In the genomic region with DNA sequence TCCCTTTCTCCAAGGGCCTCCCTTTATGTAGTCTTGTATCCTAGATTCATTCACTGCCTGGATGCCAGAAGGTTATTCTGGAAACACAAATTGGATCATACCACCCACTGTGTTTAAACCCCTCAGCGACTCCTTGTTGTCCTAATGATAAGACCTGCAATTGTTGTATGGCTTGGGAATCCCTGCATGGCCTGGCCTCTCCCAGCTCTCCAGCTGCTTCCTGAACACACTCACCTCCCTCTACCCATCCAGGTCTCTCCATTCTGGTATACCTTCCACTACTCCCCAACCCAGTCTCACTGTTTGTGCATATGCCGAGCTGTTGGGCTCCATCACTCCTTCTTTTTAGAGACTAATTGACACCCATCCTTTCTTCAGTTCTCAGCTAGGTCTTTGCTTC, we compare ENCODE assay signal across 17 cellular contexts.
DNase-seq lines count a peak whose midpoint lies in the region; ATAC-seq and TF ChIP-seq lines count a peak whose summit lies in the region.
"Had no signal": no experiment of that assay in that cellular context is flagged by ENCODE, and none has a peak within 500 bp of the region (broad histone marks: within the 10 kb centered on the region; RNA-seq: fewer than 3 reads in every experiment).

No MANE protein-coding gene starts in this region.

- H3K4me1 ChIP-seq in endodermal cell (ENCODE audit: control insufficient read depth, insufficient read depth, low read length): peaks cover 14% of the 10 kb centered on the region

- 60 to 90% methylated on average over 2 of the region's 2 CpGs for WGBS in endodermal cell (ENCODE audit: insufficient coverage in 1 of 2, insufficient read length in 1 of 2), 2 experiments

- H3K9me3 Mint-ChIP-seq in endodermal cell: peaks cover 2% of the 10 kb centered on the region
- no peaks in the 10 kb centered on the region for H3K9me3 Mint-ChIP-seq in Calu3 (ENCODE audit: low read depth, unreplicated experiment)
- no peaks in the 10 kb centered on the region for H3K9me3 Mint-ChIP-seq in stimulated activated memory B cell treated with anti-CD40 and anti-IgM and Interleukin-4, amounts not matched to agents 10 μg/mL and 1 μg/mL and 100 μg/mL, for 72 hours
- H3K9me3 Mint-ChIP-seq: CD8-positive, alpha-beta T cell had no signal

- H3K4me3 Mint-ChIP-seq in endodermal cell: no peak overlapping the region
- no peak overlapping the region for H3K4me3 Mint-ChIP-seq in Calu3 (ENCODE audit: low read depth, unreplicated experiment)
- no peak overlapping the region for H3K4me3 Mint-ChIP-seq in stimulated activated memory B cell treated with anti-CD40 and anti-IgM and Interleukin-4, amounts not matched to agents 10 μg/mL and 1 μg/mL and 100 μg/mL, for 72 hours
- H3K4me3 Mint-ChIP-seq: CD8-positive, alpha-beta T cell had no signal

- H3K36me3 Mint-ChIP-seq in endodermal cell (ENCODE audit: low read depth): no peaks in the 10 kb centered on the region
- H3K36me3 Mint-ChIP-seq in Calu3 (ENCODE audit: insufficient read depth, unreplicated experiment): no peaks in the 10 kb centered on the region
- H3K36me3 Mint-ChIP-seq in stimulated activated memory B cell treated with anti-CD40 and anti-IgM and Interleukin-4, amounts not matched to agents 10 μg/mL and 1 μg/mL and 100 μg/mL, for 72 hours: no peaks in the 10 kb centered on the region
- H3K36me3 Mint-ChIP-seq: CD8-positive, alpha-beta T cell had no signal

- H3K4me1 Mint-ChIP-seq in endodermal cell (peaks cover 25% of the 10 kb centered on the region), Calu3 (ENCODE audit: low read depth, unreplicated experiment) (no peaks in the 10 kb centered on the region)
- no peaks in the 10 kb centered on the region for H3K4me1 Mint-ChIP-seq in stimulated activated memory B cell treated with anti-CD40 and anti-IgM and Interleukin-4, amounts not matched to agents 10 μg/mL and 1 μg/mL and 100 μg/mL, for 72 hours

- H3K36me3 ChIP-seq in endodermal cell (ENCODE audit: control insufficient read depth, insufficient read depth, low read length): no peaks in the 10 kb centered on the region
- H3K36me3 ChIP-seq: BLaER1 treated with 17β-estradiol and CSF1 and Interleukin-3, amounts not matched to agents 10 nM and 100 nM had no signal

- no TSS peak for BruUV-seq in Calu3 (replicated peaks; lab: Mats Ljungman, UMichigan)

- H3K27me3 Mint-ChIP-seq in endodermal cell (ENCODE audit: insufficient read depth) (peaks cover 48% of the 10 kb centered on the region), Calu3 (ENCODE audit: unreplicated experiment) (peaks cover 97% of the 10 kb centered on the region)
- peaks cover 75% of the 10 kb centered on the region for H3K27me3 Mint-ChIP-seq in stimulated activated memory B cell treated with anti-CD40 and anti-IgM and Interleukin-4, amounts not matched to agents 10 μg/mL and 1 μg/mL and 100 μg/mL, for 72 hours

- H3K27ac Mint-ChIP-seq in endodermal cell (no peak overlapping the region), Calu3 (ENCODE audit: unreplicated experiment) (no peak overlapping the region)
- H3K27ac Mint-ChIP-seq in stimulated activated memory B cell treated with anti-CD40 and anti-IgM and Interleukin-4, amounts not matched to agents 10 μg/mL and 1 μg/mL and 100 μg/mL, for 72 hours: no peak overlapping the region
- H3K27ac Mint-ChIP-seq: CD8-positive, alpha-beta T cell had no signal

- H3K9ac ChIP-seq in endodermal cell (ENCODE audit: extremely low read depth, low read length, poor library complexity, severe bottlenecking): no peak overlapping the region
- H3K9ac ChIP-seq: BLaER1 treated with 17β-estradiol and CSF1 and Interleukin-3, amounts not matched to agents 10 nM and 100 nM; KMS-11 had no signal

- no peaks in the 10 kb centered on the region for H3K9me3 ChIP-seq in endodermal cell (ENCODE audit: control insufficient read depth, low read length)
- H3K9me3 ChIP-seq: BLaER1 treated with 17β-estradiol and CSF1 and Interleukin-3, amounts not matched to agents 10 nM and 100 nM had no signal

- no peak for ATAC-seq in HG02798 (IDR thresholded peaks at IDR 0.05; ENCODE audit: poor library complexity, unreplicated experiment)
- ATAC-seq in stimulated activated memory B cell treated with anti-CD40 and anti-IgM and Interleukin-4, amounts not matched to agents 10 μg/mL and 1 μg/mL and 100 μg/mL, for 72 hours: no peak
- ATAC-seq: CD8-positive, alpha-beta T cell had no signal

- CTCF ChIA-PET in Calu3 (lab: Charles Lee): no interaction called here

- no peak overlapping the region for H3K27ac ChIP-seq in endodermal cell (ENCODE audit: low read depth, low read length)
- H3K27ac ChIP-seq: BLaER1 treated with 17β-estradiol and CSF1 and Interleukin-3, amounts not matched to agents 10 nM and 100 nM; HL-60; KMS-11 had no signal

- intact Hi-C loops in Calu3 (cut with micrococcal nuclease; ENCODE audit: unreplicated experiment): no loop called here

- H3K4me3 ChIP-seq in endodermal cell (ENCODE audit: low read length): no peak overlapping the region
- H3K4me3 ChIP-seq: BLaER1 treated with 17β-estradiol and CSF1 and Interleukin-3, amounts not matched to agents 10 nM and 100 nM had no signal

- TF ChIP-seq CTCF in endodermal cell (conservative IDR thresholded peaks at IDR 0.05) (no peak), Calu3 (IDR thresholded peaks at IDR 0.05; ENCODE audit: unreplicated experiment) (no peak)

- H3K27me3 ChIP-seq in endodermal cell (ENCODE audit: control insufficient read depth, insufficient read depth, low read length, poor library complexity, severe bottlenecking): peaks cover 18% of the 10 kb centered on the region
- H3K27me3 ChIP-seq: BLaER1 treated with 17β-estradiol and CSF1 and Interleukin-3, amounts not matched to agents 10 nM and 100 nM had no signal

- peak; percentile 43 for DNase-seq in NCI-H510A treated with DMSO at 0.1 percent for 48 hours (lab: John Stamatoyannopoulos, UW)
- DNase-seq in NCI-H510A (lab: John Stamatoyannopoulos, UW): no peak
- DNase-seq in DMS53 treated with DMSO at 0.1 percent for 48 hours (lab: John Stamatoyannopoulos, UW; ENCODE audit: unreplicated experiment): peak; percentile 1
- DNase-seq in NCI-H345 (lab: John Stamatoyannopoulos, UW): peak; percentile 74
- peak; percentile 54 for DNase-seq in endodermal cell
- no peak for DNase-seq in Calu3
- DNase-seq: CD8-positive, alpha-beta T cell; MV-4-11; NCI-H1694 treated with DMSO at 0.1 percent for 48 hours; NCI-H526 treated with DMSO at 0.1 percent for 48 hours; T-helper 1 cell; T-helper 9 cell had no signal

Comparison
In these comparisons a context has a peak if more than half of its experiments do, and no peak if none do; other contexts are left out.
1. DNase-seq: peak in NCI-H510A treated with DMSO at 0.1 percent for 48 hours (single experiment), DMS53 treated with DMSO at 0.1 percent for 48 hours (single experiment), NCI-H345 (single experiment) and endodermal cell (single experiment); none in NCI-H510A (single experiment) and Calu3 (single experiment).